Comparison of ENCODE assay signal across 18 cellular contexts in the genomic region with DNA sequence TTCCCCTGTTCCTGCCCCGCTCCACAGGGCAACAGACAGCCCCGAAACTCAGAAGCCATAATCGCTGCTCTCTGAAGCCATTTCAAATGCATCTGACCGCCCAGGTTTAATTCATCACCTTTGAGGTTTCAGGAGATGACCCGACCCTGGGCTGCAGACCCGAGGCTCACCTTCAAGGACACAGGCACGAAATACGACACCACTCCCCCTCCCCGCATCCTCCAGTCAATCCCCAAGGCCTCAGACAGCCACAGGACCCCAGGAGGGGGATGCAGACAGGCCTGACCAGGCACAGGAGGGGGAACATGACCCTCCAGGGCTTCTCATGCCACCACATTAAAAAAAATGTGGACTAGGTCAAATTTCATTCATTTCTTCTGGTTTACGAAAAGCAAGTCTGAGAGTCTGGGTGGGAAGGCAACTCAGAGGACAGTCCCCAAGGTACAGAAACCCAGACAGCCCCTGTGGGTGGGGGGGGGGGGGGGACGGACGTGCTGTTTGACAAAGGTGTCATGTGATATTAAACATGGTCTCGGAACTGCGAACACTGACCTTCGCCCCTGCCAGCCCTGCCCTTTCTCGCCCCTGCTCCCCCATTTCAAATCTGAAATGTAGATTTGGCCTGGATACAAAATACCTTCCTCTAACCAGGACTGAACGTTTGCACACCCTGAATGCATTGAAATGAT.
"Had no signal": no experiment of that assay in that cellular context is flagged by ENCODE, and none has a peak within 500 bp of the region (broad histone marks: within the 10 kb centered on the region; RNA-seq: fewer than 3 reads in every experiment).

No MANE protein-coding gene starts in this region.

- H3K27ac ChIP-seq: body of pancreas, epithelial cell of prostate, gastroesophageal sphincter, parathyroid adenoma, vagina, WERI-Rb-1 had no signal

- H3K9ac ChIP-seq: parathyroid adenoma had no signal

- H3K9me3 Mint-ChIP-seq: activated CD4-positive, alpha-beta T cell treated with anti-CD3 and anti-CD28 coated beads, Interleukin-2, amount 10 ng/mL, durations not matched to agents 24 days and 14 days; activated T-helper 17 cell treated with anti-CD3 and anti-CD28 coated beads, Interleukin-2, amount 50 U/mL, for 72 hours had no signal

- DNase-seq: activated CD4-positive, alpha-beta T cell treated with anti-CD3 and anti-CD28 coated beads, Interleukin-2, amount 10 ng/mL, durations not matched to agents 24 days and 14 days; activated CD8-positive, alpha-beta memory T cell treated with anti-CD3 and anti-CD28 coated beads for 24 hours; activated naive CD4-positive, alpha-beta T cell treated with anti-CD3 and anti-CD28 coated beads, Interleukin-2, amount 50 U/mL, for 16 hours; amniotic stem cell; body of pancreas; effector memory CD4-positive, alpha-beta T cell; left colon; mammary epithelial cell; stimulated activated CD4-positive, alpha-beta T cell treated with anti-CD3 and anti-CD28 coated beads, Interleukin-15, amount 100 ng/mL, for 24 hours; stimulated activated CD4-positive, alpha-beta T cell treated with anti-CD3 and anti-CD28 coated beads, Interleukin-4, amount 100 ng/mL, for 4 hours; T-helper 1 cell; WERI-Rb-1 had no signal

- H3K27me3 ChIP-seq: body of pancreas, vagina had no signal

- H3K4me1 Mint-ChIP-seq: activated CD4-positive, alpha-beta T cell treated with anti-CD3 and anti-CD28 coated beads, Interleukin-2, amount 10 ng/mL, durations not matched to agents 24 days and 14 days; activated T-helper 17 cell treated with anti-CD3 and anti-CD28 coated beads, Interleukin-2, amount 50 U/mL, for 72 hours had no signal

- H3K36me3 ChIP-seq: gastroesophageal sphincter, vagina, WERI-Rb-1 had no signal

- H3K79me2 ChIP-seq: parathyroid adenoma had no signal

- H3K4me3 ChIP-seq: body of pancreas, gastroesophageal sphincter, vagina had no signal

- H3K4me3 Mint-ChIP-seq: activated CD4-positive, alpha-beta T cell treated with anti-CD3 and anti-CD28 coated beads, Interleukin-2, amount 10 ng/mL, durations not matched to agents 24 days and 14 days; activated T-helper 17 cell treated with anti-CD3 and anti-CD28 coated beads, Interleukin-2, amount 50 U/mL, for 72 hours; neural crest cell had no signal

- H3K4me1 ChIP-seq: gastroesophageal sphincter, parathyroid adenoma, vagina had no signal

- H3K27ac Mint-ChIP-seq: activated CD4-positive, alpha-beta T cell treated with anti-CD3 and anti-CD28 coated beads, Interleukin-2, amount 10 ng/mL, durations not matched to agents 24 days and 14 days; activated T-helper 17 cell treated with anti-CD3 and anti-CD28 coated beads, Interleukin-2, amount 50 U/mL, for 72 hours had no signal

- H3K9me3 ChIP-seq: body of pancreas, gastroesophageal sphincter, vagina had no signal
